17 cellular contexts compared by ENCODE assay signal in the genomic region with DNA sequence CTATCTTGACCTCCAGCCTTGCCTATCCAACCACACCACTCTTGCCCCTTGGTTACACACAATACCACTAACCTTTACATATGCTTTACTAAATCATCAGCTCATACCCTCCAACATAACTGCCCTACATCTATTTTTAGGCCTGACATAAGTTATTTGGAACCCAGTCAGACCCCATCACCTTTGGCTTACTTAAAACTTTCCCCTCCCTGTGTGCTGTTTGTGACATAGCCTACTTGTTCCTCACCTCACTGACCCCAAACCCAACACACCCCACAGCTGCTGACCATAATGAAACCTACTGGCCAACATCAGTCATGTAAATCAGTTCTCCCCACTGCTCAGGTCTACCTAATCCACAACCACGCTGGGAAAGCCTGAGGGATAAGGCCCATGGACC. TPM values are rescaled to one million over a fixed set of nuclear protein-coding genes. Genes with fewer than 3 reads are reported as not detected.
DNase-seq lines count a peak whose midpoint lies in the region; ATAC-seq and TF ChIP-seq lines count a peak whose summit lies in the region.
"Had no signal": no experiment of that assay in that cellular context is flagged by ENCODE, and none has a peak within 500 bp of the region (broad histone marks: within the 10 kb centered on the region; RNA-seq: fewer than 3 reads in every experiment).

No MANE protein-coding gene starts in this region.

- H3K4me1 Mint-ChIP-seq in central memory CD8-positive, alpha-beta T cell = peaks cover 50% of the 10 kb centered on the region
- H3K4me1 Mint-ChIP-seq in neural crest cell = peaks cover 23% of the 10 kb centered on the region

- H3K36me3 Mint-ChIP-seq in central memory CD8-positive, alpha-beta T cell (ENCODE audit: insufficient read depth) = peaks cover 42% of the 10 kb centered on the region
- peaks cover 31% of the 10 kb centered on the region for H3K36me3 Mint-ChIP-seq in neural crest cell (ENCODE audit: low read depth)

- DNase-seq in Right ventricle myocardium inferior (ENCODE audit: missing footprints) (no peak), right atrium auricular region (ENCODE audit: low spot score) (no peak), neural crest cell (ENCODE audit: low read depth, low spot score) (no peak), islet precursor cell (no peak), HUDEP-2 (lab: John Stamatoyannopoulos, UW; ENCODE audit: unreplicated experiment in 76 of 76) (no peak)
- DNase-seq in central memory CD8-positive, alpha-beta T cell (ENCODE audit: low spot score in 2 of 2) = no peak
- DNase-seq: ACHN; CD4-positive, alpha-beta memory T cell; COR-L47; DND-41; GF-D8; H7; IMR-90 had no signal

- peak overlapping the region; percentile 1 for H3K27ac Mint-ChIP-seq in central memory CD8-positive, alpha-beta T cell (ENCODE audit: low read depth)
- H3K27ac Mint-ChIP-seq in neural crest cell (ENCODE audit: unreplicated experiment) = no peak overlapping the region
- H3K27ac Mint-ChIP-seq: CD4-positive, alpha-beta memory T cell; GM23338 had no signal

- no peak for TF ChIP-seq CTCF in right atrium auricular region (IDR thresholded peaks at IDR 0.05)
- TF ChIP-seq CTCF in neural crest cell (conservative IDR thresholded peaks at IDR 0.05) = no peak

- peaks cover 31% of the 10 kb centered on the region; the same call in 1 of the 2 replicates for H4K20me1 ChIP-seq in BLaER1

- H3K27me3 Mint-ChIP-seq in central memory CD8-positive, alpha-beta T cell = no peaks in the 10 kb centered on the region
- no peaks in the 10 kb centered on the region for H3K27me3 Mint-ChIP-seq in neural crest cell (ENCODE audit: low read depth)
- H3K27me3 Mint-ChIP-seq: CD4-positive, alpha-beta memory T cell had no signal

- H3K4me2 ChIP-seq in BLaER1 = peak overlapping the region; percentile 69
- H3K4me2 ChIP-seq: GM23338 had no signal

- H3K9ac ChIP-seq in BLaER1 = peak overlapping the region; percentile 51; the same call in 1 of the 2 replicates

- intact Hi-C loops in Right ventricle myocardium inferior (cut with DNase I) = loop anchor here (10.0 kb wide), 3 partner anchors 154 to 364 kb away; partner anchors contain the start of genes ZNF121 and ZNF317

- H3K9me3 ChIP-seq in right atrium auricular region (no peaks in the 10 kb centered on the region), BLaER1 (peaks cover 6% of the 10 kb centered on the region; the same call in 1 of the 2 replicates)

- no peaks in the 10 kb centered on the region for H3K9me3 Mint-ChIP-seq in central memory CD8-positive, alpha-beta T cell
- H3K9me3 Mint-ChIP-seq in neural crest cell = no peaks in the 10 kb centered on the region

- H3K27ac ChIP-seq in right atrium auricular region (no peak overlapping the region), BLaER1 (peak overlapping the region; percentile 69)
- H3K27ac ChIP-seq: C4-2B had no signal

- H3K4me3 ChIP-seq in right atrium auricular region = no peak overlapping the region
- H3K4me3 ChIP-seq in BLaER1 = 0 out of 2 replicates have a peak overlapping the region, but pooled peaks have one; percentile 6
- H3K4me3 ChIP-seq: GM23338 had no signal

- ATAC-seq in Right ventricle myocardium inferior = peak; percentile 9
- no peak for ATAC-seq in central memory CD8-positive, alpha-beta T cell (replicated peaks; ENCODE audit: extremely low read depth, poor library complexity, severe bottlenecking)
- no peak for ATAC-seq in GM18519 (IDR thresholded peaks at IDR 0.05; ENCODE audit: low FRiP score, unreplicated experiment)
- ATAC-seq: GM23338 had no signal

- H3K4me1 ChIP-seq in right atrium auricular region (peaks cover 0 to 13% of the 10 kb centered on the region in 2 donors), BLaER1 (peaks cover 51% of the 10 kb centered on the region)

- H3K4me3 Mint-ChIP-seq in central memory CD8-positive, alpha-beta T cell = no peak overlapping the region
- H3K4me3 Mint-ChIP-seq in neural crest cell = peak overlapping the region; percentile 17
- H3K4me3 Mint-ChIP-seq: CD4-positive, alpha-beta memory T cell; GM23338 had no signal

- H3K36me3 ChIP-seq in right atrium auricular region (peaks cover 41% of the 10 kb centered on the region), BLaER1 (peaks cover 76% of the 10 kb centered on the region)

- no peaks in the 10 kb centered on the region for H3K27me3 ChIP-seq in right atrium auricular region
- H3K27me3 ChIP-seq in BLaER1 = no peaks in the 10 kb centered on the region

RNA-seq across cellular contexts. Expression of gene ZNF266, which starts 4.9 kb away (rescaled TPM):
- 7.2 TPM for total RNA-seq in Right ventricle myocardium inferior
- total RNA-seq in right atrium auricular region = 1 to 10 TPM; 7.3 to 7.8 TPM
- 25.8 and 27.5 TPM in 2 replicates for total RNA-seq in neural crest cell
